6 cellular contexts compared by ENCODE assay signal in genomic region chr15:40149339-40149738, GRCh38.
"Had no signal": no experiment of that assay in that cellular context is flagged by ENCODE, and none has a peak within 500 bp of the region (broad histone marks: within the 10 kb centered on the region; RNA-seq: fewer than 3 reads in every experiment).

No MANE protein-coding gene starts in this region.

- H2AFZ ChIP-seq: GM23248 had no signal

- H3K9me3 ChIP-seq: HAP-1 had no signal

- ATAC-seq: K562 had no signal

- H3K36me3 ChIP-seq: HAP-1 had no signal

- H3K4me3 ChIP-seq: GM23248, HAP-1, K562 had no signal

- H3K9ac ChIP-seq: GM23248 had no signal

- H3K4me1 ChIP-seq: HAP-1 had no signal

- H3K27ac ChIP-seq: GM23248 had no signal

- DNase-seq: GM23248, GOT3, H7, IMR-90 had no signal
